ENCODE assay signal across 10 cellular contexts in genomic region chr14:105192866-105193731, GRCh38. TPM values are rescaled to one million over a fixed set of nuclear protein-coding genes. Genes with fewer than 3 reads are reported as not detected.
DNase-seq lines count a peak whose midpoint lies in the region; FAIRE-seq and TF ChIP-seq lines count a peak whose summit lies in the region.
"Had no signal": no experiment of that assay in that cellular context is flagged by ENCODE, and none has a peak within 500 bp of the region (broad histone marks: within the 10 kb centered on the region; RNA-seq: fewer than 3 reads in every experiment).

No MANE protein-coding gene starts in this region.

- no peaks in the 10 kb centered on the region for H3K36me3 ChIP-seq in keratinocyte (ENCODE audit: control insufficient read depth in 2 of 2, extremely low read depth in 1 of 2, insufficient read depth in 2 of 2, low read length in 2 of 2)
- no peaks in the 10 kb centered on the region for H3K36me3 ChIP-seq in urinary bladder (ENCODE audit: insufficient read depth)

- no peak overlapping the region for H3K4me2 ChIP-seq in keratinocyte (ENCODE audit: control insufficient read depth, extremely low read depth, insufficient read depth, low read depth, low read length)

- no peak overlapping the region for H3K4me3 ChIP-seq in keratinocyte (ENCODE audit: control insufficient read depth in 2 of 3, extremely low read depth in 1 of 3, insufficient read depth in 2 of 3, low read depth in 1 of 3, low read length in 3 of 3)
- no peak overlapping the region for H3K4me3 ChIP-seq in urinary bladder (ENCODE audit: low read depth, low read length)

- peaks cover 5% of the 10 kb centered on the region for H3K4me1 ChIP-seq in keratinocyte (ENCODE audit: control insufficient read depth, extremely low read depth, insufficient read depth, low read length)
- H3K4me1 ChIP-seq in urinary bladder (ENCODE audit: insufficient read depth), result peaks cover 4% of the 10 kb centered on the region

- no peaks in the 10 kb centered on the region for H3K9me1 ChIP-seq in keratinocyte (ENCODE audit: control insufficient read depth, extremely low read depth, insufficient read depth, low read length)

- no peak for TF ChIP-seq CTCF in keratinocyte (optimal IDR thresholded peaks at IDR 0.05 in 1 of 3, IDR thresholded peaks at IDR 0.05 in 1 of 3, conservative IDR thresholded peaks at IDR 0.05 in 1 of 3; ENCODE audit: extremely low read depth in 1 of 3, insufficient read depth in 2 of 3, low read length in 3 of 3)

- peaks cover 40% of the 10 kb centered on the region for H3K27me3 ChIP-seq in keratinocyte (ENCODE audit: control insufficient read depth, extremely low read depth, insufficient read depth, low read length)

- dilution Hi-C loops in keratinocyte (cut with MboI; ENCODE audit: extremely low pct_ligation_motif_present, low sequenced_read_pairs), result no loop called here

- whole genome bisulfite sequencing in urinary bladder, result 27% methylated on average over 29 of the region's 29 CpGs

- no peak for FAIRE-seq in keratinocyte (lab: Jason Lieb, UNC)

- peak; percentile 42 for DNase-seq in stimulated activated CD4-positive, alpha-beta T cell treated with anti-CD3 and anti-CD28 coated beads, Interleukin-15, amount 100 ng/mL, for 24 hours
- no peak for DNase-seq in stimulated activated CD4-positive, alpha-beta T cell treated with anti-CD3 and anti-CD28 coated beads, Interleukin-2, amount 100 ng/mL, for 48 hours
- DNase-seq in activated naive CD4-positive, alpha-beta T cell treated with anti-CD3 and anti-CD28 coated beads, Interleukin-2, amount 50 U/mL, for 16 hours, result peak; percentile 49
- DNase-seq in keratinocyte (ENCODE audit: low read depth, low spot score), result no peak
- DNase-seq in NCI-H146 treated with DMSO at 0.1 percent for 48 hours (lab: John Stamatoyannopoulos, UW; ENCODE audit: unreplicated experiment), result no peak
- no peak for DNase-seq in NCI-H128 (lab: John Stamatoyannopoulos, UW; ENCODE audit: unreplicated experiment)
- no peak for DNase-seq in SHP77 (lab: John Stamatoyannopoulos, UW)
- DNase-seq: Calu3, NCI-H524 had no signal

- H3K27ac ChIP-seq in keratinocyte (ENCODE audit: control insufficient read depth, insufficient read depth, low read length) (no peak overlapping the region), urinary bladder (ENCODE audit: low read depth) (peak overlapping the region; percentile 28)

- peak overlapping the region; percentile 6 for H2AFZ ChIP-seq in keratinocyte (ENCODE audit: control insufficient read depth, low read length)

- H3K9ac ChIP-seq in keratinocyte (ENCODE audit: control insufficient read depth, extremely low read depth, insufficient read depth, low read length), result no peak overlapping the region

- peaks cover under 1% of the 10 kb centered on the region for H3K9me3 ChIP-seq in keratinocyte (ENCODE audit: control insufficient read depth, low read depth, low read length)

- no peaks in the 10 kb centered on the region for H3K79me2 ChIP-seq in keratinocyte (ENCODE audit: control insufficient read depth, insufficient read depth, low read length)

- H4K20me1 ChIP-seq in keratinocyte (ENCODE audit: control insufficient read depth, extremely low read depth, insufficient read depth, low read length), result no peaks in the 10 kb centered on the region

RNA-seq across cellular contexts. Expression of gene NUDT14, which starts 12.0 kb away (rescaled TPM):
- polyA plus RNA-seq in keratinocyte (15.6 to 28.8 TPM (median 16.1 TPM) in 3 replicates), urinary bladder (11.6 TPM)
- 4.9 TPM for polyA plus RNA-seq in keratinocyte (2011; ENCODE audit: low read depth)
- polyA plus RNA-seq in keratinocyte (2011; cell fraction: cytosol; rRNA removed), result 9.0 and 27.0 TPM in 2 replicates
- polyA plus RNA-seq in keratinocyte (2011; cell fraction: nucleus; rRNA removed), result 9.5 and 12.3 TPM in 2 replicates
- 19.5 and 34.9 TPM in 2 replicates for polyA plus RNA-seq in keratinocyte (2012; ENCODE audit: low replicate concordance)
- polyA minus RNA-seq in keratinocyte, result 7.7 to 14.3 TPM (median 11.1 TPM) in 3 replicates
- 37.0 TPM for polyA minus RNA-seq in keratinocyte (2011; cell fraction: cytosol; rRNA and poly(A)+ RNA removed)
- polyA minus RNA-seq in keratinocyte (2011; cell fraction: nucleus; rRNA and poly(A)+ RNA removed), result 2.3 and 5.8 TPM in 2 replicates
- 7.3 TPM for total RNA-seq in urinary bladder

RNA-seq across cellular contexts. Expression of gene JAG2, which starts 24.5 kb away (rescaled TPM):
- polyA plus RNA-seq in keratinocyte (28.3 to 38.2 TPM (median 36.5 TPM) in 3 replicates), urinary bladder (22.4 TPM)
- polyA plus RNA-seq in keratinocyte (2011; ENCODE audit: low read depth), result 7.2 TPM
- 9.4 and 18.2 TPM in 2 replicates for polyA plus RNA-seq in keratinocyte (2011; cell fraction: cytosol; rRNA removed)
- 140 and 145 TPM in 2 replicates for polyA plus RNA-seq in keratinocyte (2011; cell fraction: nucleus; rRNA removed)
- 17.3 and 74.5 TPM in 2 replicates for polyA plus RNA-seq in keratinocyte (2012; ENCODE audit: low replicate concordance)
- polyA minus RNA-seq in keratinocyte, result 48.0 to 72.7 TPM (median 66.2 TPM) in 3 replicates
- polyA minus RNA-seq in keratinocyte (2011; cell fraction: cytosol; rRNA and poly(A)+ RNA removed), result 39.1 TPM
- polyA minus RNA-seq in keratinocyte (2011; cell fraction: nucleus; rRNA and poly(A)+ RNA removed), result 141 and 154 TPM in 2 replicates
- 11.2 TPM for total RNA-seq in urinary bladder

RNA-seq across cellular contexts. Expression of gene BTBD6, which starts 55.2 kb away (rescaled TPM):
- 22.2 to 31.9 TPM (median 28.3 TPM) in 3 replicates for polyA plus RNA-seq in keratinocyte
- 13.2 TPM for polyA plus RNA-seq in keratinocyte (2011; ENCODE audit: low read depth)
- 16.7 and 24.8 TPM in 2 replicates for polyA plus RNA-seq in keratinocyte (2011; cell fraction: cytosol; rRNA removed)
- polyA plus RNA-seq in keratinocyte (2011; cell fraction: nucleus; rRNA removed), result 26.6 and 27.7 TPM in 2 replicates
- 25.9 and 34.5 TPM in 2 replicates for polyA plus RNA-seq in keratinocyte (2012; ENCODE audit: low replicate concordance)
- 25.7 to 27.9 TPM (median 26.1 TPM) in 3 replicates for polyA minus RNA-seq in keratinocyte
- polyA minus RNA-seq in keratinocyte (2011; cell fraction: cytosol; rRNA and poly(A)+ RNA removed), result 32.8 TPM
- polyA minus RNA-seq in keratinocyte (2011; cell fraction: nucleus; rRNA and poly(A)+ RNA removed), result 6.7 and 8.5 TPM in 2 replicates
- 28.6 TPM for total RNA-seq in urinary bladder
- 40.6 TPM for polyA plus RNA-seq in urinary bladder

Comparison
In these comparisons a context has a peak if more than half of its experiments do, and no peak if none do; other contexts are left out.
1. DNase-seq: peak in stimulated activated CD4-positive, alpha-beta T cell treated with anti-CD3 and anti-CD28 coated beads, Interleukin-15, amount 100 ng/mL, for 24 hours (single experiment) and activated naive CD4-positive, alpha-beta T cell treated with anti-CD3 and anti-CD28 coated beads, Interleukin-2, amount 50 U/mL, for 16 hours (single experiment); none in stimulated activated CD4-positive, alpha-beta T cell treated with anti-CD3 and anti-CD28 coated beads, Interleukin-2, amount 100 ng/mL, for 48 hours (0 of 2), keratinocyte (single experiment), NCI-H146 treated with DMSO at 0.1 percent for 48 hours (single experiment), NCI-H128 (single experiment) and SHP77 (0 of 2).